Comparison of ENCODE assay signal across 1 cellular context in genomic region chr2:173359231-173359630, GRCh38.
TF ChIP-seq lines count a peak whose summit lies in the region.

No MANE protein-coding gene starts in this region.

TF ChIP-seq in GM12878, 131 proteins besides CTCF, POLR2A, EP300 and RAD21 (continued from another document and continues in another):
- TF ChIP-seq E2F8 (IDR thresholded peaks at IDR 0.05; ENCODE audit: low read depth, partially characterized antibody) (no peak), IKZF2 (IDR thresholded peaks at IDR 0.05) (peak; percentile 74 to 81; a peak in 3 of 4 replicates), SP1 (IDR thresholded peaks at IDR 0.05; ENCODE audit: low read depth, low read length) (no peak), EGR1 (IDR thresholded peaks at IDR 0.05; ENCODE audit: borderline replicate concordance in 1 of 2, low read depth in 2 of 2, low read length in 2 of 2) (no peak), ZNF217 (IDR thresholded peaks at IDR 0.05) (peak; percentile 81; the same call in 1 of the 2 replicates), SKIL (IDR thresholded peaks at IDR 0.05; ENCODE audit: low read depth, poor library complexity, severe bottlenecking) (peak; percentile 89), NKRF (conservative IDR thresholded peaks at IDR 0.05) (no peak), ZBTB4 (CRISPR knock-in tag; IDR thresholded peaks at IDR 0.05) (no peak), JUND (IDR thresholded peaks at IDR 0.05; ENCODE audit: low read depth, low read length) (no peak), NFIC (IDR thresholded peaks at IDR 0.05; ENCODE audit: low read depth, low read length) (peak; percentile 97), RB1 (IDR thresholded peaks at IDR 0.05; ENCODE audit: borderline replicate concordance) (no peak), CBX5 (IDR thresholded peaks at IDR 0.05; ENCODE audit: low read depth) (0 out of 2 replicates have a peak, but pooled peaks have one; percentile 51), SREBF2 (IDR thresholded peaks at IDR 0.05; ENCODE audit: low read length) (no peak), HSF1 (IDR thresholded peaks at IDR 0.05; ENCODE audit: low read depth, low read length) (no peak), ETV6 (conservative IDR thresholded peaks at IDR 0.05 in 1 of 2, IDR thresholded peaks at IDR 0.05 in 1 of 2; ENCODE audit: borderline replicate concordance in 1 of 2, low read depth in 1 of 2) (peak in 1 of 2 experiments; percentile 48; a peak in 1 of 4 replicates), NR2C2 (IDR thresholded peaks at IDR 0.05; ENCODE audit: borderline replicate concordance, control insufficient read depth, insufficient read length, low read depth) (no peak), PAX5 (IDR thresholded peaks at IDR 0.05; ENCODE audit: borderline replicate concordance, low read depth, low read length) (peak; percentile 73; the same call in 1 of the 2 replicates), EZH2 (IDR thresholded peaks at IDR 0.05; ENCODE audit: borderline replicate concordance, control insufficient read depth, low read depth, low read length) (no peak), DPF2 (IDR thresholded peaks at IDR 0.05) (peak; percentile 74; the same call in 1 of the 2 replicates), MEF2B (IDR thresholded peaks at IDR 0.05; ENCODE audit: partially characterized antibody, poor library complexity, severe bottlenecking) (peak; percentile 73), ZBTB33 (IDR thresholded peaks at IDR 0.05) (no peak), SUZ12 (IDR thresholded peaks at IDR 0.05; ENCODE audit: unreplicated experiment) (no peak), MTA2 (IDR thresholded peaks at IDR 0.05; ENCODE audit: low read depth) (peak; percentile 93), TAF1 (IDR thresholded peaks at IDR 0.05; ENCODE audit: borderline replicate concordance, low read depth, low read length) (no peak), PRDM15 (CRISPR knock-in tag; IDR thresholded peaks at IDR 0.05) (no peak), POU2F2 (IDR thresholded peaks at IDR 0.05; ENCODE audit: borderline replicate concordance, low read depth, low read length) (peak; percentile 60; the same call in 1 of the 3 replicates), NR2C1 (IDR thresholded peaks at IDR 0.05) (no peak), ZSCAN29 (IDR thresholded peaks at IDR 0.05) (no peak), BRCA1 (IDR thresholded peaks at IDR 0.05; ENCODE audit: low read depth, low read length) (no peak), RAD51 (IDR thresholded peaks at IDR 0.05) (no peak), ATF3 (IDR thresholded peaks at IDR 0.05; ENCODE audit: borderline replicate concordance, extremely low read depth, low read depth, low read length) (no peak), IRF5 (IDR thresholded peaks at IDR 0.05; ENCODE audit: borderline replicate concordance) (no peak), STAT1 (conservative IDR thresholded peaks at IDR 0.05) (no peak), SRF (IDR thresholded peaks at IDR 0.05; ENCODE audit: low read depth in 2 of 2, low read length in 2 of 2) (no peak), CHD1 (IDR thresholded peaks at IDR 0.05; ENCODE audit: low read depth, low read length) (no peak), CEBPB (IDR thresholded peaks at IDR 0.05; ENCODE audit: borderline replicate concordance in 1 of 2, low read depth in 2 of 2, low read length in 2 of 2) (peak in 1 of 2 experiments; percentile 63; a peak in 1 of 4 replicates), PKNOX1 (IDR thresholded peaks at IDR 0.05) (peak; percentile 43; the same call in 1 of the 2 replicates)
